14 cellular contexts compared by ENCODE assay signal in the genomic region with DNA sequence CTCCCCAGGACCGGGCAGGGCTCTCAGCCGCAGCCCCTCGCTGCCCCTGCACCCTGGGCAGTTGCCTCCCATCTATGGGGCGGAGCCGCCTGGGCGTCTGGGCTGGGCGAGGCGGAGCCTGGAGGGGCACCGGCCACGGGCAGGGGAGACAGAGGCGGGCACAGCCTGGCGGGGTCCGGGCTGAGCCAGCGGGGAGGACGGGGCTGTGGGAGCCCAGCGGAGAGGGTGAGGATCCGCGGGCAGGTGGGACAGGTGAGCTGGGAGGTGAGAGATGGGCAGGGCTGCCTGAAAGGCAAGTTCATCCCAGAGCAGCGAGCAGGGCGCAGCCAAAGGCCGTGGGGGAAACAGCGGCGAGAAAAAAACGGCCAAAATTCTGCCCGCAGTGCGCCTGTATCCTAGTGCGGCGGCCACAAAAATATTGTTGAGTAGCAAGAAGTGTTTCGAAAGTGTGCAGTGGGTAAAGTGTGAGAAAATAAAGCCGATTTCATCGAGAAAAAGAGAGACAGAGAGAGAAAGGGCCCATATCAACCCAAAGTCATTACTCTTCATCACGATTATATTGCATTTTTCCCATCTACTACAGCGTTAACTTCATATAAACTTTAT. TPM values are rescaled to one million over a fixed set of nuclear protein-coding genes. Genes with fewer than 3 reads are reported as not detected.
A peak's percentile ranks its signal among the peaks of the same experiment; 100 is the strongest.
DNase-seq lines count a peak whose midpoint lies in the region; ATAC-seq and TF ChIP-seq lines count a peak whose summit lies in the region.
"Not testable (repeated sequence)": the region's sequence is repeated elsewhere in the genome, so short reads cannot be mapped to it uniquely, and the experiment has no call there.
"Had no signal": no experiment of that assay in that cellular context is flagged by ENCODE, and none has a peak within 500 bp of the region (broad histone marks: within the 10 kb centered on the region; RNA-seq: fewer than 3 reads in every experiment).

No MANE protein-coding gene starts in this region.

- H3K4me1 Mint-ChIP-seq in H9; activated T-helper 17 cell treated with anti-CD3 and anti-CD28 coated beads, Interleukin-2, amount 50 U/mL, for 72 hours; endodermal cell: not testable (repeated sequence)
- H3K4me1 Mint-ChIP-seq in activated CD8-positive, alpha-beta T cell treated with anti-CD3 and anti-CD28 coated beads for 36 hours (ENCODE audit: low read depth), result peaks cover 32% of the 10 kb centered on the region
- H3K4me1 Mint-ChIP-seq in stimulated activated effector memory CD8-positive, alpha-beta T cell treated with anti-CD3 and anti-CD28 coated beads, Interleukin-12 subunit alpha, Interleukin-12 subunit beta, amount 100 ng/mL, for 72 hours, result peaks cover 34% of the 10 kb centered on the region

- not testable (repeated sequence) for H3K4ac ChIP-seq in H9 (ENCODE audit: low read depth, low read length)

- H3T11ph ChIP-seq in H9 (ENCODE audit: low read length), result not testable (repeated sequence)

- not testable (repeated sequence) for H3K9me3 ChIP-seq in H9 (ENCODE audit: control insufficient read depth, low read depth, low read length); endodermal cell (ENCODE audit: control insufficient read depth, low read length); left lung

- H2BK12ac ChIP-seq in H9 (ENCODE audit: insufficient read length, low read depth, low read length), result not testable (repeated sequence)

- CTCF ChIA-PET in activated CD8-positive, alpha-beta T cell treated with anti-CD3 and anti-CD28 coated beads for 36 hours (lab: Charles Lee), result not testable (repeated sequence)

- not testable (repeated sequence) for H2BK5ac ChIP-seq in H9 (ENCODE audit: insufficient read length, low read length)

- not testable (repeated sequence) for H3K18ac ChIP-seq in H9 (ENCODE audit: insufficient read length, low read depth, low read length)

- POLR2A ChIA-PET in activated CD8-positive, alpha-beta T cell treated with anti-CD3 and anti-CD28 coated beads for 36 hours (lab: Charles Lee), result not testable (repeated sequence)

- ATAC-seq in activated CD8-positive, alpha-beta T cell treated with anti-CD3 and anti-CD28 coated beads for 36 hours, result peak; percentile 37
- peak; percentile 31 for ATAC-seq in activated T-helper 17 cell treated with anti-CD3 and anti-CD28 coated beads, Interleukin-2, amount 50 U/mL, for 72 hours (replicated peaks)
- ATAC-seq in left lung, result peak; percentile 27
- ATAC-seq in stimulated activated effector memory CD8-positive, alpha-beta T cell treated with anti-CD3 and anti-CD28 coated beads, Interleukin-12 subunit alpha, Interleukin-12 subunit beta, amount 100 ng/mL, for 72 hours, result peak; percentile 61

- H3K56ac ChIP-seq in H9 (ENCODE audit: insufficient read length, low read depth, low read length), result not testable (repeated sequence)

- not testable (repeated sequence) for H2BK120ac ChIP-seq in H9 (ENCODE audit: low read depth, low read length, poor library complexity, severe bottlenecking)

- H3K4me3 ChIP-seq in NB4 (ENCODE audit: low read depth, low read length), result peak overlapping the region; percentile 75
- H3K4me3 ChIP-seq in endodermal cell (ENCODE audit: low read length); left lung: not testable (repeated sequence)

- H3K23me2 ChIP-seq in H9 (ENCODE audit: insufficient read length, low read depth, low read length, poor library complexity, severe bottlenecking), result not testable (repeated sequence)

- peaks cover 0 to 86% of the 10 kb centered on the region in 2 experiments; a peak in 2 of 5 replicates for H3K9me3 Mint-ChIP-seq in H9
- not testable (repeated sequence) for H3K9me3 Mint-ChIP-seq in activated CD8-positive, alpha-beta T cell treated with anti-CD3 and anti-CD28 coated beads for 36 hours; activated T-helper 17 cell treated with anti-CD3 and anti-CD28 coated beads, Interleukin-2, amount 50 U/mL, for 72 hours; endodermal cell; stimulated activated effector memory CD8-positive, alpha-beta T cell treated with anti-CD3 and anti-CD28 coated beads, Interleukin-12 subunit alpha, Interleukin-12 subunit beta, amount 100 ng/mL, for 72 hours

- H3K14ac ChIP-seq in H9 (ENCODE audit: insufficient read depth, low read length), result not testable (repeated sequence)

- not testable (repeated sequence) for H2AK5ac ChIP-seq in H9 (ENCODE audit: insufficient read length, low read length)

- TF ChIP-seq POLR2A in NB4 (IDR thresholded peaks at IDR 0.05; ENCODE audit: extremely low read depth, insufficient read length), result not testable (repeated sequence)

- not testable (repeated sequence) for H2BK15ac ChIP-seq in H9 (ENCODE audit: low read depth, low read length)

- H3K4me3 Mint-ChIP-seq in H9, result peak overlapping the region; percentile 53 to 76
- H3K4me3 Mint-ChIP-seq in activated CD8-positive, alpha-beta T cell treated with anti-CD3 and anti-CD28 coated beads for 36 hours, result peak overlapping the region; percentile 6
- not testable (repeated sequence) for H3K4me3 Mint-ChIP-seq in activated T-helper 17 cell treated with anti-CD3 and anti-CD28 coated beads, Interleukin-2, amount 50 U/mL, for 72 hours
- peak overlapping the region; percentile 23 for H3K4me3 Mint-ChIP-seq in endodermal cell
- peak overlapping the region; percentile 45 for H3K4me3 Mint-ChIP-seq in stimulated activated effector memory CD8-positive, alpha-beta T cell treated with anti-CD3 and anti-CD28 coated beads, Interleukin-12 subunit alpha, Interleukin-12 subunit beta, amount 100 ng/mL, for 72 hours

- H2BK20ac ChIP-seq in H9 (ENCODE audit: low read depth, low read length, poor library complexity, severe bottlenecking), result not testable (repeated sequence)

- not testable (repeated sequence) for H3K36me3 Mint-ChIP-seq in H9 (ENCODE audit: insufficient read depth in 1 of 3, low read depth in 3 of 3); activated CD8-positive, alpha-beta T cell treated with anti-CD3 and anti-CD28 coated beads for 36 hours (ENCODE audit: low read depth); activated T-helper 17 cell treated with anti-CD3 and anti-CD28 coated beads, Interleukin-2, amount 50 U/mL, for 72 hours (ENCODE audit: low read depth); endodermal cell (ENCODE audit: low read depth); stimulated activated effector memory CD8-positive, alpha-beta T cell treated with anti-CD3 and anti-CD28 coated beads, Interleukin-12 subunit alpha, Interleukin-12 subunit beta, amount 100 ng/mL, for 72 hours

- H3K27ac ChIP-seq in H9 (ENCODE audit: insufficient read length, low read depth, low read length); endodermal cell (ENCODE audit: low read depth, low read length); left lung: not testable (repeated sequence)

- H3K23ac ChIP-seq in H9 (ENCODE audit: insufficient read length, low read depth, low read length), result not testable (repeated sequence)

- H3K79me1 ChIP-seq in H9 (ENCODE audit: insufficient read depth, low read depth, low read length, poor library complexity, severe bottlenecking), result not testable (repeated sequence)

- not testable (repeated sequence) for H4K91ac ChIP-seq in H9 (ENCODE audit: insufficient read length, low read depth, low read length)

- H2AFZ ChIP-seq in H9 (ENCODE audit: low read length), result not testable (repeated sequence)

- H3K4me2 ChIP-seq in H9 (ENCODE audit: insufficient read depth, insufficient read length, low read length), result not testable (repeated sequence)

- not testable (repeated sequence) for H3K9ac ChIP-seq in H9 (ENCODE audit: extremely low read depth, insufficient read length, low read length); endodermal cell (ENCODE audit: extremely low read depth, low read length, poor library complexity, severe bottlenecking)

- H3K27me3 Mint-ChIP-seq in H9 (ENCODE audit: low read depth) (peaks cover 64% of the 10 kb centered on the region), endodermal cell (ENCODE audit: insufficient read depth) (peaks cover 67% of the 10 kb centered on the region)
- H3K27me3 Mint-ChIP-seq in activated CD8-positive, alpha-beta T cell treated with anti-CD3 and anti-CD28 coated beads for 36 hours, result peaks cover 59% of the 10 kb centered on the region
- peaks cover 22% of the 10 kb centered on the region for H3K27me3 Mint-ChIP-seq in activated T-helper 17 cell treated with anti-CD3 and anti-CD28 coated beads, Interleukin-2, amount 50 U/mL, for 72 hours

- H4K20me1 ChIP-seq in H9 (ENCODE audit: control insufficient read depth, insufficient read depth, insufficient read length), result not testable (repeated sequence)

- DNase-seq in H9; activated CD8-positive, alpha-beta T cell treated with anti-CD3 and anti-CD28 coated beads for 36 hours; endodermal cell; left lung; stimulated activated effector memory CD8-positive, alpha-beta T cell treated with anti-CD3 and anti-CD28 coated beads, Interleukin-12 subunit alpha, Interleukin-12 subunit beta, amount 100 ng/mL, for 72 hours (ENCODE audit: low spot score in 2 of 2): not testable (repeated sequence)
- DNase-seq in NB4 (ENCODE audit: low read depth), result peak; percentile 67

- not testable (repeated sequence) for H3K27me3 ChIP-seq in H9 (ENCODE audit: insufficient read depth, low read length)
- peaks cover 60% of the 10 kb centered on the region for H3K27me3 ChIP-seq in endodermal cell (ENCODE audit: control insufficient read depth, insufficient read depth, low read length, poor library complexity, severe bottlenecking)
- peaks cover 0 to 43% of the 10 kb centered on the region in 2 donors for H3K27me3 ChIP-seq in left lung

- intact Hi-C loops in activated CD8-positive, alpha-beta T cell treated with anti-CD3 and anti-CD28 coated beads for 36 hours (cut with micrococcal nuclease); left lung (cut with DNase I): not testable (repeated sequence)

- not testable (repeated sequence) for H3K36me3 ChIP-seq in endodermal cell (ENCODE audit: control insufficient read depth, insufficient read depth, low read length); left lung

- WGBS in H9 (ENCODE audit: extremely low coverage, insufficient read length, low lambda C conversion rate), result no CpG with 5 or more reads among the region's 33 CpGs
- 43 to 94% methylated on average over 2 to 13 of the region's 33 CpGs for WGBS in endodermal cell (ENCODE audit: insufficient coverage in 1 of 2, insufficient read length in 1 of 2), 2 experiments

- not testable (repeated sequence) for H3K4me1 ChIP-seq in H9 (ENCODE audit: insufficient read depth, low read length); endodermal cell (ENCODE audit: control insufficient read depth, insufficient read depth, low read length)
- peaks cover 0 to 49% of the 10 kb centered on the region in 2 donors for H3K4me1 ChIP-seq in left lung

- not testable (repeated sequence) for H4K5ac ChIP-seq in H9 (ENCODE audit: insufficient read length, low read depth, low read length)

- H3K79me2 ChIP-seq in H9 (ENCODE audit: insufficient read depth, low read length), result not testable (repeated sequence)

- H4K8ac ChIP-seq in H9 (replicated peaks; ENCODE audit: insufficient read length, low read depth, low read length), result not testable (repeated sequence)

- TF ChIP-seq CTCF in H9 (conservative IDR thresholded peaks at IDR 0.05); NB4 (IDR thresholded peaks at IDR 0.05; ENCODE audit: low read depth, low read length); activated CD8-positive, alpha-beta T cell treated with anti-CD3 and anti-CD28 coated beads for 36 hours (IDR thresholded peaks at IDR 0.05); endodermal cell (conservative IDR thresholded peaks at IDR 0.05); left lung (IDR thresholded peaks at IDR 0.05): not testable (repeated sequence)

- not testable (repeated sequence) for H3K27ac Mint-ChIP-seq in H9; activated CD8-positive, alpha-beta T cell treated with anti-CD3 and anti-CD28 coated beads for 36 hours; activated T-helper 17 cell treated with anti-CD3 and anti-CD28 coated beads, Interleukin-2, amount 50 U/mL, for 72 hours; endodermal cell; stimulated activated effector memory CD8-positive, alpha-beta T cell treated with anti-CD3 and anti-CD28 coated beads, Interleukin-12 subunit alpha, Interleukin-12 subunit beta, amount 100 ng/mL, for 72 hours

RNA-seq across cellular contexts. Expression of gene SIGLEC8, which starts 5.8 kb away (rescaled TPM):
- not detected in 2 replicates for total RNA-seq in H9 (2021)
- not detected for total RNA-seq in activated CD8-positive, alpha-beta T cell treated with anti-CD3 and anti-CD28 coated beads for 36 hours
- not detected for total RNA-seq in activated T-helper 17 cell treated with anti-CD3 and anti-CD28 coated beads, Interleukin-2, amount 50 U/mL, for 72 hours
- not detected for total RNA-seq in endodermal cell
- polyA plus RNA-seq in endodermal cell (2013, experiment 1 of 2), result not detected
- polyA plus RNA-seq in endodermal cell (2013, experiment 2 of 2), result not detected
- under 1 TPM; 0.87 to 0.99 TPM for total RNA-seq in left lung
- total RNA-seq: Caco-2; CD4-positive, alpha-beta memory T cell; GM12878; HepG2; LHCN-M2; NCI-H460 had no signal
- polyA plus RNA-seq: CD4-positive, alpha-beta memory T cell; GM12878; HepG2 had no signal

RNA-seq across cellular contexts. Expression of gene CEACAM18, which starts 14.3 kb away (rescaled TPM):
- total RNA-seq in H9 (2021) (not detected in 2 replicates), endodermal cell (not detected), left lung (not detected)
- total RNA-seq in activated CD8-positive, alpha-beta T cell treated with anti-CD3 and anti-CD28 coated beads for 36 hours, result not detected
- not detected for total RNA-seq in activated T-helper 17 cell treated with anti-CD3 and anti-CD28 coated beads, Interleukin-2, amount 50 U/mL, for 72 hours
- polyA plus RNA-seq in endodermal cell (2013, experiment 1 of 2), result not detected
- polyA plus RNA-seq in endodermal cell (2013, experiment 2 of 2), result not detected
- total RNA-seq: Caco-2; CD4-positive, alpha-beta memory T cell; GM12878; HepG2; LHCN-M2; NCI-H460; Right ventricle myocardium inferior had no signal
- polyA plus RNA-seq: CD4-positive, alpha-beta memory T cell; GM12878; HepG2 had no signal

RNA-seq across cellular contexts. Expression of gene SIGLEC12, which starts 37.5 kb away (rescaled TPM):
- total RNA-seq in H9 (2021) (not detected in 2 replicates), endodermal cell (not detected), left lung (1 to 10 TPM; 1.3 to 1.9 TPM)
- total RNA-seq in activated CD8-positive, alpha-beta T cell treated with anti-CD3 and anti-CD28 coated beads for 36 hours, result under 1 TPM; 0.34 to 0.43 TPM
- total RNA-seq in activated T-helper 17 cell treated with anti-CD3 and anti-CD28 coated beads, Interleukin-2, amount 50 U/mL, for 72 hours, result under 1 TPM; 0.22 to 0.34 TPM
- polyA plus RNA-seq in endodermal cell (2013, experiment 1 of 2), result not detected
- polyA plus RNA-seq in endodermal cell (2013, experiment 2 of 2), result not detected
- total RNA-seq: Caco-2; CD4-positive, alpha-beta memory T cell; HepG2; LHCN-M2; NCI-H460 had no signal
- polyA plus RNA-seq: CD4-positive, alpha-beta memory T cell; HepG2 had no signal

RNA-seq across cellular contexts. Expression of gene SIGLEC10, which starts 46.6 kb away (rescaled TPM):
- not detected in 2 replicates for total RNA-seq in H9 (2021)
- total RNA-seq in activated CD8-positive, alpha-beta T cell treated with anti-CD3 and anti-CD28 coated beads for 36 hours, result under 1 TPM in 1 of 2 experiments, not detected in 1; 0.32 TPM
- total RNA-seq in activated T-helper 17 cell treated with anti-CD3 and anti-CD28 coated beads, Interleukin-2, amount 50 U/mL, for 72 hours, result under 1 TPM; 0.19 to 0.26 TPM
- not detected for total RNA-seq in endodermal cell
- polyA plus RNA-seq in endodermal cell (2013, experiment 1 of 2), result not detected
- polyA plus RNA-seq in endodermal cell (2013, experiment 2 of 2), result not detected
- total RNA-seq in left lung, result 100 to 1,000 TPM in 1 of 2 donors, 1 to 10 TPM in 1; 5.2 to 119 TPM
- total RNA-seq: Caco-2, HepG2, LHCN-M2, NCI-H460 had no signal
- polyA plus RNA-seq: HepG2 had no signal
